Comparison of ENCODE assay signal across 2 cellular contexts in genomic region chr17:80408872-80409271, GRCh38.
TF ChIP-seq lines count a peak whose summit lies in the region.

No MANE protein-coding gene starts in this region.

TF ChIP-seq in HEK293, 187 proteins besides CTCF, POLR2A, EP300 and RAD21 (continued from another document):
- no peak for TF ChIP-seq ELK4 (IDR thresholded peaks at IDR 0.05; ENCODE audit: borderline replicate concordance, low read depth, low read length)
TF ChIP-seq in HEK293: peak in this region for 2.

TF ChIP-seq in SK-N-SH treated with all-trans-retinoic acid at 6 μM for 48 hours, 23 proteins besides CTCF, POLR2A, EP300 and RAD21 (continued from another document):
- TF ChIP-seq TSHZ2 (CRISPR knock-in tag; IDR thresholded peaks at IDR 0.05) (no peak), PPARA (CRISPR knock-in tag; IDR thresholded peaks at IDR 0.05; ENCODE audit: borderline replicate concordance) (no peak), OSR1 (CRISPR knock-in tag; IDR thresholded peaks at IDR 0.05) (no peak), CSRNP3 (CRISPR knock-in tag; IDR thresholded peaks at IDR 0.05) (no peak), SNAI2 (CRISPR knock-in tag; IDR thresholded peaks at IDR 0.05) (no peak)
